In genomic region chr3:140942221-140943104, GRCh38 we compare ENCODE assay signal across 8 cellular contexts. TPM values are rescaled to one million over a fixed set of nuclear protein-coding genes. Genes with fewer than 3 reads are reported as not detected.
DNase-seq lines count a peak whose midpoint lies in the region; ATAC-seq, FAIRE-seq and TF ChIP-seq lines count a peak whose summit lies in the region.

No MANE protein-coding gene starts in this region.

- H3K4me1 ChIP-seq in CD8-positive, alpha-beta T cell (ENCODE audit: insufficient read depth, low read length): peaks cover 14% of the 10 kb centered on the region
- H3K4me1 ChIP-seq in osteoblast (ENCODE audit: insufficient read depth, low read length) (peaks cover 17% of the 10 kb centered on the region), upper lobe of right lung (peaks cover 31% of the 10 kb centered on the region)

- CTCF ChIA-PET in CD8-positive, alpha-beta T cell (lab: Charles Lee): no interaction called here
- CTCF ChIA-PET in activated naive CD4-positive, alpha-beta T cell treated with anti-CD3 and anti-CD28 coated beads, Interleukin-2, amount 10 ng/mL, durations not matched to agents 7 days and 5 days (lab: Charles Lee): interaction anchor here (0.6 kb wide), 1 partner anchor 1995 kb away, joined by 3 read pairs; the partner anchor contains the start of genes FOXL2 and FOXL2NB

- peak in 5 of 7 experiments; percentile 18 to 59 (median 27) for DNase-seq in CD8-positive, alpha-beta T cell
- DNase-seq in RCC 7860 (ENCODE audit: low spot score) (peak; percentile 44), glutamatergic neuron (peak; percentile 78), osteoblast (ENCODE audit: insufficient read length, low spot score, missing footprints) (peak; percentile 83), upper lobe of right lung (peak; percentile 85)
- DNase-seq in activated naive CD4-positive, alpha-beta T cell treated with anti-CD3 and anti-CD28 coated beads, Interleukin-2, amount 10 ng/mL, durations not matched to agents 7 days and 5 days: peak; percentile 65

- peaks cover 2% of the 10 kb centered on the region for H3K9me3 Mint-ChIP-seq in CD8-positive, alpha-beta T cell
- no peaks in the 10 kb centered on the region for H3K9me3 Mint-ChIP-seq in activated naive CD4-positive, alpha-beta T cell treated with anti-CD3 and anti-CD28 coated beads, Interleukin-2, amount 10 ng/mL, durations not matched to agents 7 days and 5 days
- peaks cover 9% of the 10 kb centered on the region for H3K9me3 Mint-ChIP-seq in glutamatergic neuron (ENCODE audit: unreplicated experiment)

- H3K36me3 ChIP-seq in CD8-positive, alpha-beta T cell (ENCODE audit: insufficient read depth, low read length): no peaks in the 10 kb centered on the region
- H3K36me3 ChIP-seq in osteoblast (ENCODE audit: insufficient read depth, low read length) (no peaks in the 10 kb centered on the region), upper lobe of right lung (no peaks in the 10 kb centered on the region)

- no peaks in the 10 kb centered on the region for H3K9me3 ChIP-seq in CD8-positive, alpha-beta T cell (ENCODE audit: low read length)
- H3K9me3 ChIP-seq in osteoblast (ENCODE audit: low read depth, low read length) (no peaks in the 10 kb centered on the region), upper lobe of right lung (no peaks in the 10 kb centered on the region)

- peaks cover 53% of the 10 kb centered on the region for H3K79me2 ChIP-seq in osteoblast (ENCODE audit: insufficient read depth, low read length)

- H3K4me3 Mint-ChIP-seq in CD8-positive, alpha-beta T cell: peak overlapping the region; percentile 90
- peak overlapping the region; percentile 96 for H3K4me3 Mint-ChIP-seq in activated naive CD4-positive, alpha-beta T cell treated with anti-CD3 and anti-CD28 coated beads, Interleukin-2, amount 10 ng/mL, durations not matched to agents 7 days and 5 days
- peak overlapping the region; percentile 94 for H3K4me3 Mint-ChIP-seq in glutamatergic neuron (ENCODE audit: unreplicated experiment)

- H3K27me3 ChIP-seq in CD8-positive, alpha-beta T cell (ENCODE audit: insufficient read depth, low read length): no peaks in the 10 kb centered on the region
- H3K27me3 ChIP-seq in osteoblast (ENCODE audit: insufficient read depth, low read length) (no peaks in the 10 kb centered on the region), upper lobe of right lung (no peaks in the 10 kb centered on the region)

- peak overlapping the region; percentile 88 for H3K27ac ChIP-seq in CD8-positive, alpha-beta T cell (ENCODE audit: low read depth, low read length)
- H3K27ac ChIP-seq in osteoblast (ENCODE audit: low read depth, low read length) (peak overlapping the region; percentile 92), upper lobe of right lung (peak overlapping the region; percentile 99)

- TF ChIP-seq CTCF in CD8-positive, alpha-beta T cell (IDR thresholded peaks at IDR 0.05): no peak
- TF ChIP-seq CTCF in glutamatergic neuron (IDR thresholded peaks at IDR 0.05; ENCODE audit: partially characterized antibody, unreplicated experiment): no peak
- TF ChIP-seq CTCF in osteoblast (IDR thresholded peaks at IDR 0.05; ENCODE audit: extremely low read depth, low read depth, low read length): no peak
- no peak for TF ChIP-seq CTCF in upper lobe of right lung (IDR thresholded peaks at IDR 0.05)

- intact Hi-C loops in CD8-positive, alpha-beta T cell (cut with DNase I, micrococcal nuclease): loop anchor here (5.0 to 10.0 kb wide), 8 partner anchors 250 to 1998 kb away; partner anchors contain the start of genes ATR (in 2 of the 2), ATP1B3 (in 1 of the 2), FOXL2 (in 1 of the 2) and FOXL2NB (in 1 of the 2)
- intact Hi-C loops in upper lobe of right lung (cut with DNase I): no loop called here

- H3K4me2 ChIP-seq in osteoblast (ENCODE audit: insufficient read depth, low read length): peak overlapping the region; percentile 82

- H3K27me3 Mint-ChIP-seq in CD8-positive, alpha-beta T cell (ENCODE audit: low read depth): no peaks in the 10 kb centered on the region
- peaks cover 12% of the 10 kb centered on the region for H3K27me3 Mint-ChIP-seq in activated naive CD4-positive, alpha-beta T cell treated with anti-CD3 and anti-CD28 coated beads, Interleukin-2, amount 10 ng/mL, durations not matched to agents 7 days and 5 days
- H3K27me3 Mint-ChIP-seq in glutamatergic neuron (ENCODE audit: unreplicated experiment): peaks cover 10% of the 10 kb centered on the region

- peak overlapping the region; percentile 94 for H2AFZ ChIP-seq in osteoblast (ENCODE audit: low read length)

- peak; percentile 7 for ATAC-seq in CD8-positive, alpha-beta T cell
- ATAC-seq in GM19351 (IDR thresholded peaks at IDR 0.05; ENCODE audit: unreplicated experiment) (peak; percentile 49), HG03460 (IDR thresholded peaks at IDR 0.05; ENCODE audit: unreplicated experiment) (peak; percentile 50), upper lobe of right lung (peak; percentile 72)

- H3K27ac Mint-ChIP-seq in CD8-positive, alpha-beta T cell: peak overlapping the region; percentile 99
- H3K27ac Mint-ChIP-seq in activated naive CD4-positive, alpha-beta T cell treated with anti-CD3 and anti-CD28 coated beads, Interleukin-2, amount 10 ng/mL, durations not matched to agents 7 days and 5 days: peak overlapping the region; percentile 98
- peak overlapping the region; percentile 98 for H3K27ac Mint-ChIP-seq in glutamatergic neuron (ENCODE audit: unreplicated experiment)

- H3K4me1 Mint-ChIP-seq in CD8-positive, alpha-beta T cell (ENCODE audit: low read depth): peaks cover 45% of the 10 kb centered on the region
- H3K4me1 Mint-ChIP-seq in activated naive CD4-positive, alpha-beta T cell treated with anti-CD3 and anti-CD28 coated beads, Interleukin-2, amount 10 ng/mL, durations not matched to agents 7 days and 5 days: peaks cover 30% of the 10 kb centered on the region
- H3K4me1 Mint-ChIP-seq in glutamatergic neuron (ENCODE audit: low read depth, unreplicated experiment): peaks cover 28% of the 10 kb centered on the region

- peaks cover 24% of the 10 kb centered on the region for H4K20me1 ChIP-seq in osteoblast (ENCODE audit: insufficient read depth, low read length)

- FAIRE-seq in RCC 7860 (lab: Jason Lieb, UNC): no peak

- POLR2A ChIA-PET in CD8-positive, alpha-beta T cell (lab: Charles Lee): interaction anchor here (0.8 to 1.2 kb wide), 3 partner anchors 12 to 325 kb away, joined by 3 to 4 read pairs (median 3); no protein-coding TSS in a partner anchor

- H3K4me3 ChIP-seq in CD8-positive, alpha-beta T cell (ENCODE audit: low read depth, low read length): peak overlapping the region; percentile 71
- H3K4me3 ChIP-seq in osteoblast (ENCODE audit: insufficient read depth, low read length) (peak overlapping the region; percentile 93), upper lobe of right lung (peak overlapping the region; percentile 84)

- peaks cover 21% of the 10 kb centered on the region for H3K36me3 Mint-ChIP-seq in CD8-positive, alpha-beta T cell
- H3K36me3 Mint-ChIP-seq in activated naive CD4-positive, alpha-beta T cell treated with anti-CD3 and anti-CD28 coated beads, Interleukin-2, amount 10 ng/mL, durations not matched to agents 7 days and 5 days: peaks cover 9% of the 10 kb centered on the region
- no peaks in the 10 kb centered on the region for H3K36me3 Mint-ChIP-seq in glutamatergic neuron (ENCODE audit: unreplicated experiment)

RNA-seq across cellular contexts. Expression of gene SLC25A36, which starts 0.8 kb away (rescaled TPM):
- total RNA-seq in CD8-positive, alpha-beta T cell: 100 to 1,000 TPM; 156 to 165 TPM
- total RNA-seq in glutamatergic neuron (ENCODE audit: unreplicated experiment) (146 TPM), osteoblast (97.4 and 108 TPM in 2 replicates), upper lobe of right lung (83.4 TPM)

Comparison
In these comparisons a context has a peak if more than half of its experiments do, and no peak if none do; other contexts are left out.
1. Peak in every context shown above with its lines: DNase-seq, ATAC-seq, H3K4me3 ChIP-seq and H3K27ac ChIP-seq.
2. ATAC-seq: peak in every context shown above with its lines; median percentile 72 in upper lobe of right lung; 50 in HG03460; 49 in GM19351; 7 in CD8-positive, alpha-beta T cell.
3. DNase-seq: peak in every context shown above with its lines; median percentile 85 in upper lobe of right lung; 83 in osteoblast; 78 in glutamatergic neuron; 65 in activated naive CD4-positive, alpha-beta T cell treated with anti-CD3 and anti-CD28 coated beads, Interleukin-2, amount 10 ng/mL, durations not matched to agents 7 days and 5 days; 44 in RCC 7860; 27 in CD8-positive, alpha-beta T cell.